Comparison of ENCODE assay signal across 1 cellular context in the genomic region with DNA sequence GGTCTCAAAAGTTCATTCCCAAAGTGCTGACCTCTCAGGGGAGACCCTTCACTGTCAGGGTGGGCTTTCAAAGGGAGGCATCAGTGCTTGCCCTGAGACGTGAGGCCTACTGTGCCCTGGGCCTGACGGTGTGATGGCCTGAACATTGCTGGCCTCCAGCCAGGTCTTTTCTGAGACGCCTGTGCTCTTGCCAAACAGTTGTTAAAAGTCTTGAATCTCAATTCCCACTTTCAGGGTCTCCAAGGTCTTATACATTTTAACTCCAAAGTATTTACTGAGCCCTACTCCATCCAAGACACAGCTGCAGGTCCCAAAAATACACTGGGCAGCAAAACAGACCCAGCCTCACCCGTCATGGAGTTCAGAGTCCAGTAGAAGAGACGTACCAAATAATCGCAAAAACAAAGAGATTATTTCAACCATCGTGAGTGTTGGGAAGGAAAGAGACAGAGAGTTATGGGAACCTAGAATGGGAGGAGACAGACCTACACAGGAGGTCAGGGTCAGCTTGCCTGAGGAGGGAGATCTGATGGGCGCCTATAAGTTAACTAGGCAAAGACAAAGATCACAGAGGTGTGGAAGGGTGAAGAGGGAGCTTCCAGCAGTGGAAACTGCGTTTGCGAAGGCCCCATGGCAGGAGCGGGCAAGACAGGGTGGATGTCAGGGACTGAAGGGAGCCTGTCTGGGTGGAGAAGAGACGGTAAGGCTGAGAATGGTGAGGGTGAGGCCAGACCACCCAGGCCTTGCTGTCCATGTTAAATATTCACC.
TF ChIP-seq lines count a peak whose summit lies in the region.

No MANE protein-coding gene starts in this region.

TF ChIP-seq in HepG2, 621 proteins besides CTCF, POLR2A, EP300 and RAD21 (continued from another document and continues in another):
- TF ChIP-seq, protein P1, sequence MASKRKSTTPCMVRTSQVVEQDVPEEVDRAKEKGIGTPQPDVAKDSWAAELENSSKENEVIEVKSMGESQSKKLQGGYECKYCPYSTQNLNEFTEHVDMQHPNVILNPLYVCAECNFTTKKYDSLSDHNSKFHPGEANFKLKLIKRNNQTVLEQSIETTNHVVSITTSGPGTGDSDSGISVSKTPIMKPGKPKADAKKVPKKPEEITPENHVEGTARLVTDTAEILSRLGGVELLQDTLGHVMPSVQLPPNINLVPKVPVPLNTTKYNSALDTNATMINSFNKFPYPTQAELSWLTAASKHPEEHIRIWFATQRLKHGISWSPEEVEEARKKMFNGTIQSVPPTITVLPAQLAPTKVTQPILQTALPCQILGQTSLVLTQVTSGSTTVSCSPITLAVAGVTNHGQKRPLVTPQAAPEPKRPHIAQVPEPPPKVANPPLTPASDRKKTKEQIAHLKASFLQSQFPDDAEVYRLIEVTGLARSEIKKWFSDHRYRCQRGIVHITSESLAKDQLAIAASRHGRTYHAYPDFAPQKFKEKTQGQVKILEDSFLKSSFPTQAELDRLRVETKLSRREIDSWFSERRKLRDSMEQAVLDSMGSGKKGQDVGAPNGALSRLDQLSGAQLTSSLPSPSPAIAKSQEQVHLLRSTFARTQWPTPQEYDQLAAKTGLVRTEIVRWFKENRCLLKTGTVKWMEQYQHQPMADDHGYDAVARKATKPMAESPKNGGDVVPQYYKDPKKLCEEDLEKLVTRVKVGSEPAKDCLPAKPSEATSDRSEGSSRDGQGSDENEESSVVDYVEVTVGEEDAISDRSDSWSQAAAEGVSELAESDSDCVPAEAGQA (IDR thresholded peaks at IDR 0.05; ENCODE audit: low read depth) = no peak
- TF ChIP-seq, protein P1 (CRISPR knock-in tag; IDR thresholded peaks at IDR 0.05; ENCODE audit: borderline replicate concordance) = no peak
- TF ChIP-seq ZNF10 (CRISPR knock-in tag; IDR thresholded peaks at IDR 0.05; ENCODE audit: borderline replicate concordance, low read depth) (no peak), KDM2A (CRISPR knock-in tag; IDR thresholded peaks at IDR 0.05; ENCODE audit: borderline replicate concordance, low read depth) (0 out of 2 replicates have a peak, but pooled peaks have one; percentile 53), ERF (CRISPR knock-in tag; IDR thresholded peaks at IDR 0.05) (0 out of 2 replicates have a peak, but pooled peaks have one; percentile 30), ZNF318 (CRISPR knock-in tag; IDR thresholded peaks at IDR 0.05) (no peak), ZNF451 (CRISPR knock-in tag; IDR thresholded peaks at IDR 0.05) (no peak), ZNF766 (CRISPR knock-in tag; IDR thresholded peaks at IDR 0.05; ENCODE audit: borderline replicate concordance) (no peak), ZNF501 (CRISPR knock-in tag; IDR thresholded peaks at IDR 0.05) (0 out of 2 replicates have a peak, but pooled peaks have one; percentile 12), AHDC1 (CRISPR knock-in tag; IDR thresholded peaks at IDR 0.05; ENCODE audit: borderline replicate concordance) (no peak), FOXK2 (IDR thresholded peaks at IDR 0.05) (no peak), ZFAT (CRISPR knock-in tag; conservative IDR thresholded peaks at IDR 0.05) (no peak), FOSL2 (CRISPR knock-in tag; IDR thresholded peaks at IDR 0.05) (no peak), DBP (CRISPR knock-in tag; IDR thresholded peaks at IDR 0.05; ENCODE audit: not compliant biosample characterization) (no peak), TCF7L2 (IDR thresholded peaks at IDR 0.05; ENCODE audit: low read depth, low read length) (no peak), TRAFD1 (CRISPR knock-in tag; IDR thresholded peaks at IDR 0.05; ENCODE audit: borderline replicate concordance) (no peak), ZNF331 (CRISPR knock-in tag; IDR thresholded peaks at IDR 0.05) (no peak), YEATS2 (CRISPR knock-in tag; IDR thresholded peaks at IDR 0.05; ENCODE audit: borderline replicate concordance) (no peak), ZMAT5 (CRISPR knock-in tag; IDR thresholded peaks at IDR 0.05; ENCODE audit: borderline replicate concordance, low read depth) (no peak), SP140L (CRISPR knock-in tag; IDR thresholded peaks at IDR 0.05; ENCODE audit: borderline replicate concordance) (no peak), CREB1 (IDR thresholded peaks at IDR 0.05) (no peak), CREB1 (CRISPR knock-in tag; IDR thresholded peaks at IDR 0.05) (no peak), KMT2A (CRISPR knock-in tag; IDR thresholded peaks at IDR 0.05) (0 out of 2 replicates have a peak, but pooled peaks have one; percentile 31)
- TF ChIP-seq, protein P2, sequence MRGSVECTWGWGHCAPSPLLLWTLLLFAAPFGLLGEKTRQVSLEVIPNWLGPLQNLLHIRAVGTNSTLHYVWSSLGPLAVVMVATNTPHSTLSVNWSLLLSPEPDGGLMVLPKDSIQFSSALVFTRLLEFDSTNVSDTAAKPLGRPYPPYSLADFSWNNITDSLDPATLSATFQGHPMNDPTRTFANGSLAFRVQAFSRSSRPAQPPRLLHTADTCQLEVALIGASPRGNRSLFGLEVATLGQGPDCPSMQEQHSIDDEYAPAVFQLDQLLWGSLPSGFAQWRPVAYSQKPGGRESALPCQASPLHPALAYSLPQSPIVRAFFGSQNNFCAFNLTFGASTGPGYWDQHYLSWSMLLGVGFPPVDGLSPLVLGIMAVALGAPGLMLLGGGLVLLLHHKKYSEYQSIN (CRISPR knock-in tag; IDR thresholded peaks at IDR 0.05; ENCODE audit: borderline replicate concordance) = no peak
